7 cellular contexts compared by ENCODE assay signal in the genomic region with DNA sequence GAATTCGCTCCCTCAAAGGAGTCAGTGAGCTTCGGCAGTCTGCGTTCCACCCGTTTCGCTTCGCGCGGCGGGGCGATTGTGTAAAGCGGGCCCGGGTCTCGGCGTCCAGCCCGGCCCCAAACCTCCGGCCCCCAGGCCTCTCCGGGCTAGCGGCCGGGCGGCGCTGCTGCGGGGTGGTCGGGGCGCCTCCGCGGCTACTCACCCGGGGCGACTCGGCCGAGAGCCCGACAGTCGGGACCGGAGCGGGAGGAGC. TPM values are rescaled to one million over a fixed set of nuclear protein-coding genes. Genes with fewer than 3 reads are reported as not detected.
A peak's percentile ranks its signal among the peaks of the same experiment; 100 is the strongest.
DNase-seq lines count a peak whose midpoint lies in the region; ATAC-seq lines count a peak whose summit lies in the region.

No MANE protein-coding gene starts in this region.

- H3K4me1 ChIP-seq in adipocyte (ENCODE audit: control insufficient read depth, insufficient read depth, low read length), result peaks cover 5% of the 10 kb centered on the region

- ATAC-seq in HG02970 (IDR thresholded peaks at IDR 0.05; ENCODE audit: low FRiP score, unreplicated experiment), result peak; percentile 10

- H3K9ac ChIP-seq in adipocyte (ENCODE audit: low read length), result peak overlapping the region; percentile 69

- no peak for DNase-seq in adipocyte (ENCODE audit: low read depth)
- no peak for DNase-seq in NCI-H187 (lab: John Stamatoyannopoulos, UW)
- no peak for DNase-seq in activated CD4-positive, alpha-beta T cell treated with anti-CD3 and anti-CD28 coated beads for 48 hours
- DNase-seq in NCI-H187 treated with DMSO at 0.1 percent for 48 hours (lab: John Stamatoyannopoulos, UW), result no peak

- no peaks in the 10 kb centered on the region for H3K36me3 ChIP-seq in adipocyte (ENCODE audit: control insufficient read depth, insufficient read depth, low read length, severe bottlenecking)

- H3K27ac ChIP-seq in layer of hippocampus (ENCODE audit: low read depth, low read length) (peak overlapping the region; percentile 96), temporal lobe (ENCODE audit: low read depth, low read length) (peak overlapping the region; percentile 90)

- no peaks in the 10 kb centered on the region for H3K9me3 ChIP-seq in adipocyte (ENCODE audit: control insufficient read depth, low read length)

- peak overlapping the region; percentile 82 for H3K4me3 ChIP-seq in adipocyte (ENCODE audit: low read length)

- H3K27me3 ChIP-seq in adipocyte (replicated peaks; ENCODE audit: control insufficient read depth, insufficient read depth, low read length) (peaks cover 8% of the 10 kb centered on the region), layer of hippocampus (ENCODE audit: control insufficient read depth, insufficient read depth, low read length) (no peaks in the 10 kb centered on the region)

RNA-seq across cellular contexts. Expression of gene CHDH, which starts 0.4 kb away (rescaled TPM):
- total RNA-seq in temporal lobe, result 1.2 TPM

RNA-seq across cellular contexts. Expression of gene IL17RB, which starts 0.6 kb away (rescaled TPM):
- total RNA-seq in temporal lobe, result 2.2 TPM

RNA-seq across cellular contexts. Expression of gene ACTR8, which starts 36.1 kb away (rescaled TPM):
- total RNA-seq in temporal lobe, result 55.6 TPM

RNA-seq across cellular contexts. Expression of gene SELENOK, which starts 45.9 kb away (rescaled TPM):
- total RNA-seq in temporal lobe, result 21.4 TPM
